Comparison of ENCODE assay signal across 1 cellular context in the genomic region with DNA sequence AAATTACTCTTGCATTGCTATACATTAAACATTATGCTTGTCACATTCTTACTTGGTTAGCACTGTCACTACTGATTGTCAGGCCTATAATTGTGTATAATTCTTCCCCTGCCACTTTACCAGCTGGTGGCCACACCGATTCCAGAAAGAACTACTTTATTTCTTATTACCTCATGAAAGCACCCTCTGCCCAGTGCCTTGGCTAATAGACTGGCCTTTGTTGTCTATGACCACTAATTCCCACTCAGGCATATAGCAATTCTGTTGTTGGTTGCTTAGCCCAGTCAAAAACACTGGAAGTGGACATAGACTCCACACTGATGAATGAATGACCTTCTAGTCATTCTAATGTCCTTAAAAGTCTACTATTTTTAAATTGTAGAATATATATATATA.
TF ChIP-seq lines count a peak whose summit lies in the region.

No MANE protein-coding gene starts in this region.

TF ChIP-seq in IMR-90, 13 proteins besides CTCF, POLR2A, EP300 and RAD21:
- TF ChIP-seq MAZ (IDR thresholded peaks at IDR 0.05; ENCODE audit: borderline replicate concordance, low read depth, low read length), result no peak
- TF ChIP-seq MAFK (IDR thresholded peaks at IDR 0.05; ENCODE audit: low read depth, low read length), result no peak
- no peak for TF ChIP-seq CHD1 (IDR thresholded peaks at IDR 0.05; ENCODE audit: low read depth, low read length)
- TF ChIP-seq, protein P1, sequence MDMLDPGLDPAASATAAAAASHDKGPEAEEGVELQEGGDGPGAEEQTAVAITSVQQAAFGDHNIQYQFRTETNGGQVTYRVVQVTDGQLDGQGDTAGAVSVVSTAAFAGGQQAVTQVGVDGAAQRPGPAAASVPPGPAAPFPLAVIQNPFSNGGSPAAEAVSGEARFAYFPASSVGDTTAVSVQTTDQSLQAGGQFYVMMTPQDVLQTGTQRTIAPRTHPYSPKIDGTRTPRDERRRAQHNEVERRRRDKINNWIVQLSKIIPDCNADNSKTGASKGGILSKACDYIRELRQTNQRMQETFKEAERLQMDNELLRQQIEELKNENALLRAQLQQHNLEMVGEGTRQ (IDR thresholded peaks at IDR 0.05; ENCODE audit: low read depth, low read length), result no peak
- no peak for TF ChIP-seq BHLHE40 (IDR thresholded peaks at IDR 0.05; ENCODE audit: low read depth, low read length)
- no peak for TF ChIP-seq RFX5 (IDR thresholded peaks at IDR 0.05; ENCODE audit: low read depth, low read length)
- TF ChIP-seq, protein P2, sequence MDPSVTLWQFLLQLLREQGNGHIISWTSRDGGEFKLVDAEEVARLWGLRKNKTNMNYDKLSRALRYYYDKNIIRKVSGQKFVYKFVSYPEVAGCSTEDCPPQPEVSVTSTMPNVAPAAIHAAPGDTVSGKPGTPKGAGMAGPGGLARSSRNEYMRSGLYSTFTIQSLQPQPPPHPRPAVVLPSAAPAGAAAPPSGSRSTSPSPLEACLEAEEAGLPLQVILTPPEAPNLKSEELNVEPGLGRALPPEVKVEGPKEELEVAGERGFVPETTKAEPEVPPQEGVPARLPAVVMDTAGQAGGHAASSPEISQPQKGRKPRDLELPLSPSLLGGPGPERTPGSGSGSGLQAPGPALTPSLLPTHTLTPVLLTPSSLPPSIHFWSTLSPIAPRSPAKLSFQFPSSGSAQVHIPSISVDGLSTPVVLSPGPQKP (IDR thresholded peaks at IDR 0.05; ENCODE audit: borderline replicate concordance, low read depth, low read length), result no peak
- no peak for TF ChIP-seq FOS (IDR thresholded peaks at IDR 0.05; ENCODE audit: low read depth, low read length)
- no peak for TF ChIP-seq RCOR1 (IDR thresholded peaks at IDR 0.05; ENCODE audit: insufficient replicate concordance, low read length)
- TF ChIP-seq CEBPB (IDR thresholded peaks at IDR 0.05; ENCODE audit: low read depth, low read length), result no peak
- no peak for TF ChIP-seq MXI1 (IDR thresholded peaks at IDR 0.05; ENCODE audit: borderline replicate concordance, low read depth, low read length)
- TF ChIP-seq SMC3 (IDR thresholded peaks at IDR 0.05; ENCODE audit: low read depth, low read length), result no peak
